ENCODE assay signal across 18 cellular contexts in genomic region chr1:175200626-175201025, GRCh38. TPM values are rescaled to one million over a fixed set of nuclear protein-coding genes. Genes with fewer than 3 reads are reported as not detected.
DNase-seq lines count a peak whose midpoint lies in the region; ATAC-seq and TF ChIP-seq lines count a peak whose summit lies in the region.
"Had no signal": no experiment of that assay in that cellular context is flagged by ENCODE, and none has a peak within 500 bp of the region (broad histone marks: within the 10 kb centered on the region; RNA-seq: fewer than 3 reads in every experiment).

No MANE protein-coding gene starts in this region.

- H3K9me3 ChIP-seq in Loucy (ENCODE audit: insufficient read depth, low read depth, low read length) = no peaks in the 10 kb centered on the region
- no peaks in the 10 kb centered on the region for H3K9me3 ChIP-seq in esophagus squamous epithelium
- no peaks in the 10 kb centered on the region for H3K9me3 ChIP-seq in mesodermal cell (ENCODE audit: control insufficient read depth, low read length)
- H3K9me3 ChIP-seq in suprapubic skin = no peaks in the 10 kb centered on the region
- H3K9me3 ChIP-seq: body of pancreas, Caco-2, neutrophil had no signal

- 31 to 46% methylated on average over 2 of the region's 2 CpGs for WGBS in esophagus squamous epithelium, 2 donors
- 60 to 89% methylated on average over 1 of the region's 2 CpGs for WGBS in mesodermal cell (ENCODE audit: insufficient coverage in 2 of 2), 2 experiments
- 34% methylated on average over 2 of the region's 2 CpGs for WGBS in suprapubic skin

- no peaks in the 10 kb centered on the region for H4K20me1 ChIP-seq in Loucy (ENCODE audit: insufficient read depth, low read length, poor library complexity, severe bottlenecking)

- H3K36me3 ChIP-seq in Loucy (ENCODE audit: insufficient read depth, low read length) (no peaks in the 10 kb centered on the region), esophagus squamous epithelium (no peaks in the 10 kb centered on the region), mesodermal cell (ENCODE audit: control insufficient read depth, insufficient read depth, low read length) (no peaks in the 10 kb centered on the region), suprapubic skin (no peaks in the 10 kb centered on the region)
- H3K36me3 ChIP-seq: neutrophil had no signal

- H3K9me2 ChIP-seq in Loucy (replicated peaks; ENCODE audit: low read depth, low read length) = no peaks in the 10 kb centered on the region

- peak overlapping the region; percentile 21; the same call in 1 of the 2 replicates for H2AFZ ChIP-seq in Loucy (ENCODE audit: low read length)

- TF ChIP-seq POLR2A in esophagus squamous epithelium (IDR thresholded peaks at IDR 0.05) (no peak), suprapubic skin (IDR thresholded peaks at IDR 0.05) (no peak)

- H3K79me2 ChIP-seq in Loucy (ENCODE audit: insufficient read depth, low read length) = no peaks in the 10 kb centered on the region

- H3K9ac ChIP-seq in Loucy (ENCODE audit: low read depth, low read length, poor library complexity, severe bottlenecking) = no peak overlapping the region

- no peaks in the 10 kb centered on the region for H3F3A ChIP-seq in Loucy (ENCODE audit: low read depth)

- no peak for TF ChIP-seq EP300 in suprapubic skin (IDR thresholded peaks at IDR 0.05)

- in situ Hi-C loops in G401 (cut with HindIII; ENCODE audit: low sequenced_read_pairs) = no loop called here

- no peak overlapping the region for H3K4me2 ChIP-seq in Loucy (ENCODE audit: low read depth, low read length, poor library complexity, severe bottlenecking)

- TF ChIP-seq CTCF in Loucy (conservative IDR thresholded peaks at IDR 0.05; ENCODE audit: low read length) (no peak), esophagus squamous epithelium (IDR thresholded peaks at IDR 0.05) (no peak), suprapubic skin (IDR thresholded peaks at IDR 0.05) (no peak)

- H3K4me3 ChIP-seq in Loucy (ENCODE audit: low read length, poor library complexity, severe bottlenecking) = no peak overlapping the region
- no peak overlapping the region for H3K4me3 ChIP-seq in esophagus squamous epithelium
- no peak overlapping the region for H3K4me3 ChIP-seq in mesodermal cell (ENCODE audit: extremely low read depth, insufficient read depth, low read length, poor library complexity, severe bottlenecking)
- no peak overlapping the region for H3K4me3 ChIP-seq in suprapubic skin
- H3K4me3 ChIP-seq: body of pancreas had no signal

- DNase-seq in esophagus squamous epithelium (lab: John Stamatoyannopoulos, UW) (no peak), suprapubic skin (ENCODE audit: low spot score in 2 of 2) (no peak), posterior vena cava (ENCODE audit: low spot score) (no peak), NCI-H1092 treated with DMSO at 0.1 percent for 48 hours (lab: John Stamatoyannopoulos, UW) (no peak), G401 (ENCODE audit: low spot score) (no peak)
- DNase-seq: activated effector memory CD4-positive, alpha-beta T cell treated with anti-CD3 and anti-CD28 coated beads, Interleukin-2, amount 50 U/mL, for 16 hours; Caco-2; GF-D8; mesendoderm; NCI-H1417 treated with DMSO at 0.1 percent for 48 hours; NCI-H526; stimulated activated naive CD8-positive, alpha-beta T cell treated with anti-CD3 and anti-CD28 coated beads, Interleukin-15, amount 100 ng/mL, for 72 hours had no signal

- no peak for ATAC-seq in GM21576 (IDR thresholded peaks at IDR 0.05; ENCODE audit: unreplicated experiment)
- ATAC-seq: stimulated activated naive CD8-positive, alpha-beta T cell treated with anti-CD3 and anti-CD28 coated beads, Interleukin-15, amount 100 ng/mL, for 72 hours; WTC11 had no signal

- intact Hi-C loops in esophagus squamous epithelium (cut with DNase I) = no loop called here
- intact Hi-C loops in posterior vena cava (cut with DNase I) = no loop called here

- peak overlapping the region; percentile 16 to 81 (median 72) for H3K27ac ChIP-seq in esophagus squamous epithelium
- peak overlapping the region; percentile 72 for H3K27ac ChIP-seq in mesodermal cell (ENCODE audit: low read depth, low read length, severe bottlenecking)
- peak overlapping the region; percentile 14 for H3K27ac ChIP-seq in suprapubic skin
- H3K27ac ChIP-seq: neutrophil had no signal

- H3K27me3 ChIP-seq in Loucy (ENCODE audit: insufficient read depth, low read length, poor library complexity, severe bottlenecking) (no peaks in the 10 kb centered on the region), esophagus squamous epithelium (peaks cover 0 to 71% (median 0%) of the 10 kb centered on the region in 4 donors), suprapubic skin (peaks cover 3% of the 10 kb centered on the region)
- H3K27me3 ChIP-seq: body of pancreas, neutrophil had no signal

- peaks cover 29% of the 10 kb centered on the region for H3K4me1 ChIP-seq in Loucy (ENCODE audit: insufficient read depth, low read length, poor library complexity, severe bottlenecking)
- H3K4me1 ChIP-seq in esophagus squamous epithelium = peaks cover 0 to 59% (median 30%) of the 10 kb centered on the region in 3 donors
- H3K4me1 ChIP-seq in mesodermal cell (ENCODE audit: control insufficient read depth, insufficient read depth, low read length, poor library complexity, severe bottlenecking) = peaks cover 26% of the 10 kb centered on the region
- H3K4me1 ChIP-seq in suprapubic skin = peaks cover 38% of the 10 kb centered on the region
- H3K4me1 ChIP-seq: body of pancreas, Caco-2 had no signal

RNA-seq across cellular contexts. Expression of gene KIAA0040, which starts 8.1 kb away (rescaled TPM):
- total RNA-seq in esophagus squamous epithelium (10 to 100 TPM in 2 of 4 donors, 1 to 10 TPM in 2; 3.3 to 22.7 (median 10.3) TPM), suprapubic skin (10 to 100 TPM; 13.4 to 21.6 (median 19.8) TPM), posterior vena cava (10 to 100 TPM in 1 of 2 donors, 1 to 10 TPM in 1; 9.3 to 13.5 TPM)
- polyA plus RNA-seq in mesodermal cell (2013, experiment 1 of 2) = 12.6 TPM
- 13.0 TPM for polyA plus RNA-seq in mesodermal cell (2013, experiment 2 of 2)
- not detected in 2 replicates for total RNA-seq in G401 (2014; rRNA removed; shearing (Covaris generic))

Comparison
In these comparisons a context has a peak if more than half of its experiments do, and no peak if none do; other contexts are left out.
1. H3K27ac ChIP-seq: peak in every context shown above with its lines; median percentile 72 in esophagus squamous epithelium; 72 in mesodermal cell; 14 in suprapubic skin.